In the genomic region with DNA sequence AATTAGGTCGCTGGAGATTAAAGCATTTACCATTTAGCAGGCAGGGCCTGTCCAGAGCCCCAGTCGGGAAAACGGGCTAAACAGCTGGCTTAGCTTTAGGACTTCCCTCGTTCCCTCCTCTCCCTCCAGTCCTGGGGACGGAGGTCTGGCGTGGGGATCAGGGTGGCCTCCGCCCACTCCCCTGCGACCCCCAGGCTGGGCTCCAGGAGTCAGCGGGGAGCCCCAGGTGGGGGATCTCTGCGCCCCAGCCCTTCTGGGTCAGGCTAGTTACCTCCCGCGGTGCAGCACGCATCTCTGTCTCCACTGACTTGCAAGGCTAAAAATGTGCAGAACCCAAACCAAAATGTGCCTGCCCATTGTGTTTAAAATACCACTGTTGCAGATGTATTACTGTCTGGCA, we compare ENCODE assay signal across 25 cellular contexts. TPM values are rescaled to one million over a fixed set of nuclear protein-coding genes. Genes with fewer than 3 reads are reported as not detected.
A peak's percentile ranks its signal among the peaks of the same experiment; 100 is the strongest.
DNase-seq lines count a peak whose midpoint lies in the region; ATAC-seq, FAIRE-seq and TF ChIP-seq lines count a peak whose summit lies in the region.
"Had no signal": no experiment of that assay in that cellular context is flagged by ENCODE, and none has a peak within 500 bp of the region (broad histone marks: within the 10 kb centered on the region; RNA-seq: fewer than 3 reads in every experiment).

No MANE protein-coding gene starts in this region.

- no peaks in the 10 kb centered on the region; the same call in 1 of the 3 replicates for H3K79me2 ChIP-seq in K562 (ENCODE audit: control insufficient read depth, insufficient read depth, low read length)

- H3K36me3 ChIP-seq in H7 (replicated peaks; ENCODE audit: control insufficient read depth, insufficient read depth, low read length) (no peaks in the 10 kb centered on the region), K562 (ENCODE audit: control insufficient read depth, insufficient read depth, low read length) (peaks cover 71% of the 10 kb centered on the region; the same call in 2 of the 3 replicates), lower lobe of right lung (peaks cover 7% of the 10 kb centered on the region), SJCRH30 (0 out of 2 replicates have a peak, but pooled peaks cover 4% of the 10 kb centered on the region)

- CTCF ChIA-PET in K562 (lab: Yijun Ruan, JAX; ENCODE audit: low intra/inter-chr PET ratio) = no interaction called here

- DNase-seq in H7 = peak; percentile 60
- DNase-seq in K562 (ENCODE audit: extremely low read depth in 1 of 4, low spot score in 3 of 4) = no peak
- DNase-seq in lower lobe of right lung = peak; percentile 4
- DNase-seq in SJCRH30 = no peak
- DNase-seq in mesenteric fat pad (ENCODE audit: low spot score) = no peak
- no peak for DNase-seq in 8988T
- DNase-seq: ACHN; BE2C; C1 segment of cervical spinal cord; CD4-positive, alpha-beta memory T cell; CD4-positive, CD25-positive, alpha-beta regulatory T cell; COR-L47; DMS 273 treated with DMSO at 0.1 percent for 48 hours; DMS153; DMS53; DMS79; DND-41; EL; GDM1 had no signal

- WGBS in K562 (ENCODE audit: insufficient coverage, low coverage, missing lambda C conversion rate) = 95% methylated on average over 12 of the region's 13 CpGs

- intact Hi-C loops in K562 (cut with micrococcal nuclease) = no loop called here
- intact Hi-C loops in lower lobe of right lung (cut with DNase I) = no loop called here

- peaks cover 2% of the 10 kb centered on the region; the same call in 1 of the 2 replicates for H3K9me3 ChIP-seq in K562 (replicated peaks; ENCODE audit: control insufficient read depth, insufficient read depth, low read depth, low read length)
- H3K9me3 ChIP-seq in lower lobe of right lung = peaks cover 6% of the 10 kb centered on the region
- no peaks in the 10 kb centered on the region for H3K9me3 ChIP-seq in SJCRH30 (replicated peaks)
- H3K9me3 ChIP-seq: BE2C, BLaER1 had no signal

- TF ChIP-seq POLR2A in K562 (conservative IDR thresholded peaks at IDR 0.05) = no peak

- TF ChIP-seq CTCF in K562 (IDR thresholded peaks at IDR 0.05 in 2 of 3, conservative IDR thresholded peaks at IDR 0.05 in 1 of 3; ENCODE audit: insufficient read depth in 2 of 3, low read depth in 1 of 3, low read length in 3 of 3) (no peak), lower lobe of right lung (IDR thresholded peaks at IDR 0.05) (no peak)

- H3K4me1 ChIP-seq in K562 (replicated peaks in 1 of 2; ENCODE audit: control insufficient read depth in 2 of 2, insufficient read depth in 2 of 2, low read length in 2 of 2) = peaks cover 0 to 40% of the 10 kb centered on the region in 2 experiments; a peak in 2 of 5 replicates
- H3K4me1 ChIP-seq in lower lobe of right lung = no peaks in the 10 kb centered on the region
- no peaks in the 10 kb centered on the region for H3K4me1 ChIP-seq in SJCRH30
- H3K4me1 ChIP-seq: BE2C had no signal

- ATAC-seq in K562 = no peak
- no peak for ATAC-seq in lower lobe of right lung
- ATAC-seq: GM12878 had no signal

- H4K20me1 ChIP-seq in K562 (replicated peaks; ENCODE audit: control insufficient read depth, insufficient read depth, low read length) = peaks cover 11% of the 10 kb centered on the region; the same call in 1 of the 2 replicates

- no peak overlapping the region for H3K4me2 ChIP-seq in K562 (ENCODE audit: insufficient read depth, low read length)
- H3K4me2 ChIP-seq: BLaER1 had no signal

- H3K9me1 ChIP-seq in K562 (ENCODE audit: control insufficient read depth, insufficient read depth, low read length) = no peaks in the 10 kb centered on the region

- no peak for FAIRE-seq in K562 (lab: Jason Lieb, UNC)
- FAIRE-seq: A204.1, GM12878, GM12892, GM18507 had no signal

- POLR2A ChIA-PET in K562 (lab: Yijun Ruan, JAX) = interaction anchor here (0.9 to 1.2 kb wide), 2 partner anchors 17 to 28 kb away, joined by 3 to 5 read pairs; no protein-coding TSS in a partner anchor

- no TSS peak for BruUV-seq in K562 (replicated peaks; lab: Mats Ljungman, UMichigan)

- in situ Hi-C loops in K562 (cut with MboI) = no loop called here

- H2AFZ ChIP-seq in K562 (ENCODE audit: low read depth, low read length) = no peak overlapping the region

- TF ChIP-seq EP300 in K562 (IDR thresholded peaks at IDR 0.05; ENCODE audit: low read length) = no peak

- H3K9ac ChIP-seq in K562 (ENCODE audit: insufficient read depth in 1 of 2, low read depth in 2 of 2, low read length in 2 of 2) = no peak overlapping the region
- H3K9ac ChIP-seq: BLaER1 had no signal

- H3K27ac ChIP-seq in K562 (ENCODE audit: extremely low read depth, low read depth, low read length) (no peak overlapping the region), lower lobe of right lung (no peak overlapping the region), SJCRH30 (no peak overlapping the region)
- H3K27ac ChIP-seq: 22Rv1, BLaER1 had no signal

- TF ChIP-seq RAD21 in K562 (CRISPR knock-in tag; conservative IDR thresholded peaks at IDR 0.05 in 1 of 2, IDR thresholded peaks at IDR 0.05 in 1 of 2) = no peak

- H3K4me3 ChIP-seq in H7 (ENCODE audit: insufficient read depth, low read depth, low read length) (no peak overlapping the region), K562 (no peak overlapping the region), lower lobe of right lung (no peak overlapping the region), SJCRH30 (no peak overlapping the region)
- H3K4me3 ChIP-seq: BLaER1, GM12878 had no signal

- H3K27me3 ChIP-seq in H7 (ENCODE audit: control insufficient read depth, insufficient read depth, low read length) (no peaks in the 10 kb centered on the region), K562 (ENCODE audit: control insufficient read depth in 2 of 2, insufficient read depth in 2 of 2, low read length in 2 of 2) (no peaks in the 10 kb centered on the region), lower lobe of right lung (ENCODE audit: low read depth) (no peaks in the 10 kb centered on the region), SJCRH30 (no peaks in the 10 kb centered on the region)
- H3K27me3 ChIP-seq: BE2C, BLaER1 had no signal

TF ChIP-seq in K562, 482 proteins besides CTCF, POLR2A, EP300 and RAD21:
- TF ChIP-seq POLR2H (tag; IDR thresholded peaks at IDR 0.05; ENCODE audit: low read depth) (no peak), POLR2G (IDR thresholded peaks at IDR 0.05; ENCODE audit: low read depth, low read length) (peak; percentile 57; the same call in 1 of the 2 replicates)

RNA-seq across cellular contexts. Expression of a gene that starts 16.2 kb away (rescaled TPM):
- 26.3 and 34.6 TPM in 2 replicates for total RNA-seq in H7 (2014; rRNA removed; shearing (Covaris generic))
- total RNA-seq in K562 (2011; cell fraction: chromatin; rRNA removed; ENCODE audit: low replicate concordance) = 40.9 and 68.9 TPM in 2 replicates
- 21.5 and 22.4 TPM in 2 replicates for total RNA-seq in K562 (2011; cell fraction: nucleolus; rRNA removed)
- 36.1 and 42.5 TPM in 2 replicates for total RNA-seq in K562 (2011; cell fraction: nucleoplasm; rRNA removed)
- total RNA-seq in K562 (2014; rRNA removed) (18.1 and 23.4 TPM in 2 replicates), K562 (2014; rRNA removed; fragmentation: Illumina TruSeq; extraction: Trizol) (14.3 TPM in 2 replicates), K562 (2015; rRNA removed; fragmentation: Illumina TruSeq; extraction: Trizol) (13.9 and 15.7 TPM in 2 replicates), K562 (2021) (28.8 and 32.8 TPM in 2 replicates), lower lobe of right lung (34.4 TPM), mesenteric fat pad (35.3 TPM)
- polyA plus RNA-seq in K562 (2011; rRNA removed) (6.3 and 6.9 TPM in 2 replicates), K562 (2014; fragmentation: Illumina TruSeq; extraction: Trizol) (14.9 and 19.7 TPM in 2 replicates), K562 (2014; fragmentation: Nextera tagmentation; extraction: Ambion mirVana) (1 to 10 TPM; 1.5 to 1.6 TPM), K562 (2014; rRNA removed) (10.0 and 11.3 TPM in 2 replicates)
- 6.3 and 8.3 TPM in 2 replicates for polyA plus RNA-seq in K562 (2011; cell fraction: cytosol; rRNA removed)
- 15.6 and 19.6 TPM in 2 replicates for polyA plus RNA-seq in K562 (2011; cell fraction: nucleus; rRNA removed)
- 10.6 and 11.9 TPM in 2 replicates for polyA plus RNA-seq in K562 (2012)
- 14.1 and 20.0 TPM in 2 replicates for polyA minus RNA-seq in K562 (2011; rRNA and poly(A)+ RNA removed)
- polyA minus RNA-seq in K562 (2011; cell fraction: cytosol; rRNA and poly(A)+ RNA removed) = 42.2 and 76.3 TPM in 2 replicates
- 11.4 and 23.5 TPM in 2 replicates for polyA minus RNA-seq in K562 (2011; cell fraction: nucleus; rRNA and poly(A)+ RNA removed)
- 34.4 and 42.3 TPM in 2 replicates for total RNA-seq in SJCRH30 (2014; rRNA removed; shearing (Covaris generic))

RNA-seq across cellular contexts. Expression of a gene that starts 37.7 kb away (rescaled TPM):
- 74.6 and 77.0 TPM in 2 replicates for total RNA-seq in H7 (2014; rRNA removed; shearing (Covaris generic))
- total RNA-seq in K562 (2011; cell fraction: chromatin; rRNA removed; ENCODE audit: low replicate concordance) = 536 and 854 TPM in 2 replicates
- 552 and 553 TPM in 2 replicates for total RNA-seq in K562 (2011; cell fraction: nucleolus; rRNA removed)
- total RNA-seq in K562 (2011; cell fraction: nucleoplasm; rRNA removed) = 447 and 492 TPM in 2 replicates
- 399 and 504 TPM in 2 replicates for total RNA-seq in K562 (2014; rRNA removed)
- total RNA-seq in K562 (2014; rRNA removed; fragmentation: Illumina TruSeq; extraction: Trizol) = 138 and 145 TPM in 2 replicates
- 166 and 171 TPM in 2 replicates for total RNA-seq in K562 (2015; rRNA removed; fragmentation: Illumina TruSeq; extraction: Trizol)
- total RNA-seq in K562 (2021) = 294 and 309 TPM in 2 replicates
- 385 and 395 TPM in 2 replicates for polyA plus RNA-seq in K562 (2011; rRNA removed)
- 447 and 505 TPM in 2 replicates for polyA plus RNA-seq in K562 (2011; cell fraction: cytosol; rRNA removed)
- polyA plus RNA-seq in K562 (2011; cell fraction: nucleus; rRNA removed) = 838 and 845 TPM in 2 replicates
- polyA plus RNA-seq in K562 (2012) = 178 and 239 TPM in 2 replicates
- polyA plus RNA-seq in K562 (2014; fragmentation: Illumina TruSeq; extraction: Trizol) = 219 and 228 TPM in 2 replicates
- 100 to 1,000 TPM in 1 of 2 experiments, 10 to 100 TPM in 1; 94.0 to 117 TPM for polyA plus RNA-seq in K562 (2014; fragmentation: Nextera tagmentation; extraction: Ambion mirVana)
- polyA plus RNA-seq in K562 (2014; rRNA removed) = 381 and 405 TPM in 2 replicates
- 128 and 165 TPM in 2 replicates for polyA minus RNA-seq in K562 (2011; rRNA and poly(A)+ RNA removed)
- 110 and 129 TPM in 2 replicates for polyA minus RNA-seq in K562 (2011; cell fraction: cytosol; rRNA and poly(A)+ RNA removed)
- 120 and 171 TPM in 2 replicates for polyA minus RNA-seq in K562 (2011; cell fraction: nucleus; rRNA and poly(A)+ RNA removed)
- 40.3 TPM for total RNA-seq in lower lobe of right lung
- 60.6 and 62.8 TPM in 2 replicates for total RNA-seq in SJCRH30 (2014; rRNA removed; shearing (Covaris generic))
- 36.3 TPM for total RNA-seq in mesenteric fat pad

Comparison
In these comparisons a context has a peak if more than half of its experiments do, and no peak if none do; other contexts are left out.
1. DNase-seq: peak in H7 (single experiment) and lower lobe of right lung (single experiment); none in K562 (0 of 4), SJCRH30 (0 of 2), mesenteric fat pad (single experiment) and 8988T (single experiment).